In the genomic region with DNA sequence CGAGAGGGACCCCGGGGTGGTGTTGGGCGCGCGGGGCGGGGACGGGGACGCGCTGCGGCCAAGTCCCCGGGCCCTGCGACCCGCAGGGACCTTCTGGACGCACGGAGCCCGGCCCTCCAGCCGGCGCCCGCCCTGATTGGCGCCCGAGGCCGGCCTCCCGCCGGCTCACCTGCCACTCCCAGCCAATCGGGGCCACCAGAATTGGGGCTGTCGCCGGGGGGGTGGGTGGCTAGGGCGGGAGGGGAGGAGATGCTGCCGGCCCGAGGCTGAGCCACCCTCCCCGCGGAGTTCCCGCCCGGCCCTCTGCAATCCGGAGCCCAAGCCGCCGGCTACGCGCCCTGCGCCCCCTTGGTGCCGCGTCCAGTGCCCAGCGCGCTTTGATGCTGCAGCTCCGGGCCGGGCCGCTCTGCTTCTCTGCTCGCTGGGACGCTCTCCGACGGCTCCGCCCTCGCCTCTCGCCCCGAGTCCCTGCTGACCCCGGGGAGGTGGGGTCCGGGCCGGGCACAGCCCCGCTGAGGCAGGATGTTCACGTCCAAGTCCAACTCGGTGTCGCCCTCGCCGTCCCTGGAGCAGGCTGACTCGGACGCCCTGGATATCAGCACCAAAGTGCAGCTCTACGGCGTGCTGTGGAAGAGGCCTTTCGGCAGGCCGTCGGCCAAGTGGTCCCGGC, we compare ENCODE assay signal across 8 cellular contexts. TPM values are rescaled to one million over a fixed set of nuclear protein-coding genes. Genes with fewer than 3 reads are reported as not detected.
DNase-seq lines count a peak whose midpoint lies in the region; ATAC-seq and TF ChIP-seq lines count a peak whose summit lies in the region.

PLEKHD1 (plus strand) TSS at position 285 of the 670 bp plus-strand sequence; CDS start at position 523, 238 bp downstream.

- peaks cover 7% of the 10 kb centered on the region for H3K4me1 ChIP-seq in ectodermal cell (ENCODE audit: control insufficient read depth, insufficient read depth, low read length)
- peaks cover 2 to 5% of the 10 kb centered on the region in 2 donors for H3K4me1 ChIP-seq in mucosa of rectum (ENCODE audit: control insufficient read depth in 2 of 2, insufficient read depth in 2 of 2, low read length in 2 of 2)

- peaks cover 78% of the 10 kb centered on the region for H3K27me3 ChIP-seq in ectodermal cell (ENCODE audit: control insufficient read depth, insufficient read depth, low read length, poor library complexity, severe bottlenecking)
- peaks cover 36 to 38% of the 10 kb centered on the region in 2 donors for H3K27me3 ChIP-seq in mucosa of rectum (ENCODE audit: control insufficient read depth in 2 of 2, insufficient read depth in 2 of 2, low read length in 2 of 2)

- no peak for TF ChIP-seq CTCF in LNCaP clone FGC (IDR thresholded peaks at IDR 0.05; ENCODE audit: control insufficient read depth, extremely low read depth, insufficient read depth)

- H3K27ac ChIP-seq in ectodermal cell (ENCODE audit: insufficient read depth, low read depth, low read length, poor library complexity, severe bottlenecking) = no peak within 1 kb of the TSS
- no peak within 1 kb of the TSS for H3K27ac ChIP-seq in mucosa of rectum (ENCODE audit: low read depth in 2 of 2, low read length in 2 of 2)

- H3K9me3 ChIP-seq in ectodermal cell (ENCODE audit: control insufficient read depth, low read length) = no peaks in the 10 kb centered on the region
- H3K9me3 ChIP-seq in mucosa of rectum (ENCODE audit: control insufficient read depth in 2 of 2, low read length in 2 of 2) = no peaks in the 10 kb centered on the region

- ATAC-seq in GM19452 (IDR thresholded peaks at IDR 0.05; ENCODE audit: unreplicated experiment) = no peak

- peak; percentile 81 for DNase-seq in 8988T
- peak; percentile 25 for DNase-seq in LNCaP clone FGC (ENCODE audit: low read depth)
- DNase-seq in activated CD8-positive, alpha-beta memory T cell treated with anti-CD3 and anti-CD28 coated beads, Interleukin-2, amount 50 U/mL, for 48 hours = no peak
- DNase-seq in GDM1 (lab: John Stamatoyannopoulos, UW) = no peak
- no peak for DNase-seq in NCI-H2107 treated with DMSO at 0.1 percent for 48 hours (lab: John Stamatoyannopoulos, UW; ENCODE audit: unreplicated experiment)

- peak within 1 kb of the TSS; percentile 68 for H3K4me3 ChIP-seq in LNCaP clone FGC (ENCODE audit: low read depth, low read length)
- H3K4me3 ChIP-seq in ectodermal cell (ENCODE audit: insufficient read depth, low read depth, low read length) = peak within 1 kb of the TSS; percentile 35
- H3K4me3 ChIP-seq in mucosa of rectum (ENCODE audit: low read length in 2 of 2) = peak within 1 kb of the TSS; percentile 25 to 37

- H3K36me3 ChIP-seq in ectodermal cell (ENCODE audit: control insufficient read depth, insufficient read depth, low read length) (no peaks in the 10 kb centered on the region), mucosa of rectum (ENCODE audit: control insufficient read depth in 2 of 2, insufficient read depth in 2 of 2, low read length in 2 of 2) (no peaks in the 10 kb centered on the region)

- WGBS in ectodermal cell, 2 experiments = 1% methylated on average over 72 of the region's 72 CpGs

- no peak within 1 kb of the TSS for H3K9ac ChIP-seq in mucosa of rectum (ENCODE audit: low read depth in 1 of 2, low read length in 2 of 2)

RNA-seq across cellular contexts. Expression of gene PLEKHD1, which starts in this region (rescaled TPM):
- polyA plus RNA-seq in ectodermal cell (2013, experiment 1 of 4) = not detected
- polyA plus RNA-seq in ectodermal cell (2013, experiment 2 of 4) = 0.04 TPM
- not detected for polyA plus RNA-seq in ectodermal cell (2013, experiment 3 of 4)
- not detected for polyA plus RNA-seq in ectodermal cell (2013, experiment 4 of 4)

Comparison
In these comparisons a context has a peak if more than half of its experiments do, and no peak if none do; other contexts are left out.
1. DNase-seq: peak in 8988T (single experiment) and LNCaP clone FGC (single experiment); none in activated CD8-positive, alpha-beta memory T cell treated with anti-CD3 and anti-CD28 coated beads, Interleukin-2, amount 50 U/mL, for 48 hours (single experiment), GDM1 (single experiment) and NCI-H2107 treated with DMSO at 0.1 percent for 48 hours (single experiment).
2. Peak in every context shown above with its lines, with median percentiles within 50 percentile points of each other: H3K4me3 ChIP-seq.